Comparison of ENCODE assay signal across 27 cellular contexts in genomic region chr1:40248429-40248828, GRCh38. TPM values are rescaled to one million over a fixed set of nuclear protein-coding genes. Genes with fewer than 3 reads are reported as not detected.
"Had no signal": no experiment of that assay in that cellular context is flagged by ENCODE, and none has a peak within 500 bp of the region (broad histone marks: within the 10 kb centered on the region; RNA-seq: fewer than 3 reads in every experiment).

No MANE protein-coding gene starts in this region.

- H3K4me3 ChIP-seq: coronary artery, dorsolateral prefrontal cortex, esophagus muscularis mucosa, heart right ventricle, psoas muscle, sigmoid colon, skin epidermis, testis, tibial nerve, upper lobe of right lung, vagina had no signal

- H3K27ac Mint-ChIP-seq: naive thymus-derived CD4-positive, alpha-beta T cell; nephron progenitor cell; stimulated activated naive B cell treated with anti-CD40 and anti-IgM and Interleukin-4, amounts not matched to agents 10 μg/mL and 1 μg/mL and 100 μg/mL, for 72 hours; stimulated activated naive CD8-positive, alpha-beta T cell treated with anti-CD3 and anti-CD28 coated beads, Interleukin-15, amount 100 ng/mL, for 72 hours had no signal

- H3K4me3 Mint-ChIP-seq: naive thymus-derived CD4-positive, alpha-beta T cell; nephron progenitor cell; stimulated activated naive B cell treated with anti-CD40 and anti-IgM and Interleukin-4, amounts not matched to agents 10 μg/mL and 1 μg/mL and 100 μg/mL, for 72 hours; stimulated activated naive CD8-positive, alpha-beta T cell treated with anti-CD3 and anti-CD28 coated beads, Interleukin-15, amount 100 ng/mL, for 72 hours had no signal

- H3K36me3 ChIP-seq: esophagus muscularis mucosa, heart right ventricle, sigmoid colon, tibial nerve, upper lobe of right lung, vagina had no signal

- DNase-seq: dorsolateral prefrontal cortex; effector CD8-positive, alpha-beta T cell; heart right ventricle; islet precursor cell; mammary epithelial cell; naive thymus-derived CD4-positive, alpha-beta T cell; nephron progenitor cell; psoas muscle; sigmoid colon; stimulated activated CD4-positive, alpha-beta T cell treated with anti-CD3 and anti-CD28 coated beads, Interleukin-2, amount 100 ng/mL, for 24 hours; stimulated activated CD4-positive, alpha-beta T cell treated with anti-CD3 and anti-CD28 coated beads, Interleukin-4, amount 100 ng/mL, for 4 hours; stimulated activated naive B cell treated with anti-CD40 and anti-IgM and Interleukin-4, amounts not matched to agents 10 μg/mL and 1 μg/mL and 100 μg/mL, for 72 hours; stimulated activated naive CD8-positive, alpha-beta T cell treated with anti-CD3 and anti-CD28 coated beads, Interleukin-15, amount 100 ng/mL, for 72 hours; testis; upper lobe of right lung had no signal

- H3K27me3 Mint-ChIP-seq: naive thymus-derived CD4-positive, alpha-beta T cell; stimulated activated naive B cell treated with anti-CD40 and anti-IgM and Interleukin-4, amounts not matched to agents 10 μg/mL and 1 μg/mL and 100 μg/mL, for 72 hours had no signal

- H3K4me1 Mint-ChIP-seq: nephron progenitor cell; stimulated activated naive B cell treated with anti-CD40 and anti-IgM and Interleukin-4, amounts not matched to agents 10 μg/mL and 1 μg/mL and 100 μg/mL, for 72 hours had no signal

- H3K27ac ChIP-seq: coronary artery, dorsolateral prefrontal cortex, esophagus muscularis mucosa, heart right ventricle, psoas muscle, sigmoid colon, skin epidermis, testis, tibial nerve, upper lobe of right lung, vagina had no signal

- ATAC-seq: heart right ventricle; naive thymus-derived CD4-positive, alpha-beta T cell; psoas muscle; stimulated activated naive B cell treated with anti-CD40 and anti-IgM and Interleukin-4, amounts not matched to agents 10 μg/mL and 1 μg/mL and 100 μg/mL, for 72 hours; stimulated activated naive CD8-positive, alpha-beta T cell treated with anti-CD3 and anti-CD28 coated beads, Interleukin-15, amount 100 ng/mL, for 72 hours; upper lobe of right lung had no signal

- H3K4me1 ChIP-seq: psoas muscle, sigmoid colon, testis, tibial nerve, upper lobe of right lung, vagina had no signal

- H3K27me3 ChIP-seq: dorsolateral prefrontal cortex, esophagus muscularis mucosa, heart right ventricle, sigmoid colon, testis, tibial nerve, upper lobe of right lung, vagina had no signal

- FAIRE-seq: frontal cortex had no signal

- H3K9me3 Mint-ChIP-seq: naive thymus-derived CD4-positive, alpha-beta T cell; nephron progenitor cell; stimulated activated naive B cell treated with anti-CD40 and anti-IgM and Interleukin-4, amounts not matched to agents 10 μg/mL and 1 μg/mL and 100 μg/mL, for 72 hours; stimulated activated naive CD8-positive, alpha-beta T cell treated with anti-CD3 and anti-CD28 coated beads, Interleukin-15, amount 100 ng/mL, for 72 hours had no signal

- H3K36me3 Mint-ChIP-seq: stimulated activated naive B cell treated with anti-CD40 and anti-IgM and Interleukin-4, amounts not matched to agents 10 μg/mL and 1 μg/mL and 100 μg/mL, for 72 hours had no signal

- H3K9me3 ChIP-seq: esophagus muscularis mucosa, heart right ventricle, psoas muscle, sigmoid colon, testis, tibial nerve, upper lobe of right lung, vagina had no signal

RNA-seq across cellular contexts. Expression of gene TMCO2, which starts 0.7 kb away (rescaled TPM):
- total RNA-seq: esophagus muscularis mucosa; frontal cortex; heart right ventricle; left lobe of liver; lower leg skin; mammary epithelial cell; mesenteric fat pad; mononuclear cell; naive thymus-derived CD4-positive, alpha-beta T cell; osteoblast; psoas muscle; sigmoid colon; subcutaneous adipose tissue; tibial nerve; upper lobe of right lung; vagina had no signal
- polyA plus RNA-seq: heart right ventricle; mammary epithelial cell; naive thymus-derived CD4-positive, alpha-beta T cell; sigmoid colon had no signal
